Comparison of ENCODE assay signal across 15 cellular contexts in genomic region chr14:103206023-103206481, GRCh38.
DNase-seq lines count a peak whose midpoint lies in the region; ATAC-seq, FAIRE-seq and TF ChIP-seq lines count a peak whose summit lies in the region.
"Had no signal": no experiment of that assay in that cellular context is flagged by ENCODE, and none has a peak within 500 bp of the region (broad histone marks: within the 10 kb centered on the region; RNA-seq: fewer than 3 reads in every experiment).

No MANE protein-coding gene starts in this region.

- H3K27ac ChIP-seq in astrocyte (ENCODE audit: low read depth, low read length) (peak overlapping the region; percentile 56), left lung (peak overlapping the region; percentile 45 to 75), skeletal muscle tissue (ENCODE audit: low read depth, low read length) (peak overlapping the region; percentile 90), Karpas-422 (ENCODE audit: low read length) (no peak overlapping the region)
- H3K27ac ChIP-seq: BLaER1 treated with 17β-estradiol and CSF1 and Interleukin-3, amounts not matched to agents 10 nM and 100 nM had no signal

- peaks cover 12% of the 10 kb centered on the region for H3K9me3 ChIP-seq in astrocyte (ENCODE audit: insufficient read depth, low read depth, low read length)
- H3K9me3 ChIP-seq in left lung: peaks cover 0 to 37% of the 10 kb centered on the region in 2 donors
- H3K9me3 ChIP-seq in skeletal muscle tissue (ENCODE audit: control insufficient read depth in 3 of 3, low read length in 3 of 3): peaks cover 0 to 4% (median 0%) of the 10 kb centered on the region in 3 donors
- H3K9me3 ChIP-seq in Karpas-422 (ENCODE audit: low read length): peaks cover 33% of the 10 kb centered on the region

- TF ChIP-seq CTCF in astrocyte (IDR thresholded peaks at IDR 0.05; ENCODE audit: insufficient read depth, low read depth, low read length): no peak
- TF ChIP-seq CTCF in left lung (IDR thresholded peaks at IDR 0.05): no peak

- intact Hi-C loops in left lung (cut with DNase I): no loop called here

- H3K36me3 ChIP-seq in astrocyte (ENCODE audit: insufficient read depth, low read length) (no peaks in the 10 kb centered on the region), left lung (no peaks in the 10 kb centered on the region), skeletal muscle tissue (ENCODE audit: control insufficient read depth in 3 of 3, insufficient read depth in 3 of 3, low read length in 3 of 3) (no peaks in the 10 kb centered on the region), Karpas-422 (ENCODE audit: insufficient read depth, low read length) (no peaks in the 10 kb centered on the region; the same call in 1 of the 2 replicates)

- no peak overlapping the region for H3K4me3 Mint-ChIP-seq in astrocyte (ENCODE audit: unreplicated experiment)
- H3K4me3 Mint-ChIP-seq: activated T-cell treated with anti-CD3 and anti-CD28 coated beads, Interleukin-2, amount 50 U/mL, for 24 hours; IgD-negative memory B cell had no signal

- H3K27me3 ChIP-seq in astrocyte (ENCODE audit: insufficient read depth, low read length) (peaks cover 5% of the 10 kb centered on the region), left lung (peaks cover 7 to 50% of the 10 kb centered on the region in 2 donors), skeletal muscle tissue (ENCODE audit: control insufficient read depth in 3 of 3, insufficient read depth in 3 of 3, low read length in 3 of 3) (peaks cover 0 to 3% (median 0%) of the 10 kb centered on the region in 3 donors), Karpas-422 (ENCODE audit: low read length) (peaks cover 6% of the 10 kb centered on the region; the same call in 1 of the 2 replicates)
- H3K27me3 ChIP-seq: BLaER1 treated with 17β-estradiol and CSF1 and Interleukin-3, amounts not matched to agents 10 nM and 100 nM had no signal

- peaks cover 5% of the 10 kb centered on the region for H3K4me1 ChIP-seq in astrocyte (ENCODE audit: insufficient read depth, low read length)
- peaks cover 0 to 6% of the 10 kb centered on the region in 2 donors for H3K4me1 ChIP-seq in left lung
- peaks cover 6 to 11% (median 8%) of the 10 kb centered on the region in 3 donors for H3K4me1 ChIP-seq in skeletal muscle tissue (ENCODE audit: control insufficient read depth in 3 of 3, insufficient read depth in 3 of 3, low read length in 3 of 3)
- peaks cover 9% of the 10 kb centered on the region for H3K4me1 ChIP-seq in Karpas-422 (ENCODE audit: low read length)
- H3K4me1 ChIP-seq: BLaER1 treated with 17β-estradiol and CSF1 and Interleukin-3, amounts not matched to agents 10 nM and 100 nM had no signal

- H3K4me1 Mint-ChIP-seq in astrocyte (ENCODE audit: low read depth, unreplicated experiment): peaks cover 5% of the 10 kb centered on the region

- ATAC-seq in left lung: no peak
- ATAC-seq in HG03520 (IDR thresholded peaks at IDR 0.05; ENCODE audit: unreplicated experiment): no peak
- no peak for ATAC-seq in HG02981 (IDR thresholded peaks at IDR 0.05; ENCODE audit: unreplicated experiment)

- H3K9me2 ChIP-seq in Karpas-422 (replicated peaks; ENCODE audit: insufficient read depth, low read length): no peaks in the 10 kb centered on the region

- no peak for FAIRE-seq in astrocyte (lab: Jason Lieb, UNC)
- FAIRE-seq: bronchial epithelial cell had no signal

- H3K36me3 Mint-ChIP-seq in astrocyte (ENCODE audit: low read depth, unreplicated experiment): peaks cover 3% of the 10 kb centered on the region

- DNase-seq in EH (ENCODE audit: low read depth) (peak; percentile 24), astrocyte (ENCODE audit: low read depth) (peak; percentile 6), left lung (no peak), Karpas-422 (no peak), NCI-H345 (lab: John Stamatoyannopoulos, UW) (no peak)
- DNase-seq: activated T-cell treated with anti-CD3 and anti-CD28 coated beads, Interleukin-2, amount 50 U/mL, for 24 hours; foreskin melanocyte; GDM1; stimulated activated CD8-positive, alpha-beta memory T cell treated with anti-CD3 and anti-CD28 coated beads, Interleukin-4, amount 100 ng/mL, for 48 hours had no signal

- H3K27me3 Mint-ChIP-seq in astrocyte (ENCODE audit: low read depth, unreplicated experiment): peaks cover 20% of the 10 kb centered on the region

- H4K20me1 ChIP-seq in astrocyte (ENCODE audit: insufficient read depth, low read length): no peaks in the 10 kb centered on the region
- no peaks in the 10 kb centered on the region for H4K20me1 ChIP-seq in Karpas-422 (ENCODE audit: insufficient read depth, low read depth, low read length)
- H4K20me1 ChIP-seq: BLaER1 treated with 17β-estradiol and CSF1 and Interleukin-3, amounts not matched to agents 10 nM and 100 nM had no signal

- H3K79me2 ChIP-seq in astrocyte (ENCODE audit: insufficient read depth, low read length): no peaks in the 10 kb centered on the region
- no peaks in the 10 kb centered on the region for H3K79me2 ChIP-seq in Karpas-422 (ENCODE audit: low read length)

- H3K4me2 ChIP-seq in astrocyte (ENCODE audit: low read length) (peak overlapping the region; percentile 4), Karpas-422 (ENCODE audit: low read depth, low read length, poor library complexity, severe bottlenecking) (no peak overlapping the region)
- H3K4me2 ChIP-seq: BLaER1 treated with 17β-estradiol and CSF1 and Interleukin-3, amounts not matched to agents 10 nM and 100 nM had no signal

- peaks cover 17% of the 10 kb centered on the region for H3K9me3 Mint-ChIP-seq in astrocyte (ENCODE audit: unreplicated experiment)

- no peak overlapping the region for H3K4me3 ChIP-seq in astrocyte (ENCODE audit: insufficient read depth, low read depth, low read length)
- peak overlapping the region; percentile 5 to 30 for H3K4me3 ChIP-seq in left lung
- peak overlapping the region; percentile 7 to 64 (median 59) for H3K4me3 ChIP-seq in skeletal muscle tissue (ENCODE audit: low read length in 3 of 3)
- no peak overlapping the region for H3K4me3 ChIP-seq in Karpas-422 (ENCODE audit: low read length)
- H3K4me3 ChIP-seq: BLaER1 treated with 17β-estradiol and CSF1 and Interleukin-3, amounts not matched to agents 10 nM and 100 nM had no signal

- no peak overlapping the region for H2AFZ ChIP-seq in astrocyte (ENCODE audit: low read depth, low read length)
- H2AFZ ChIP-seq in Karpas-422 (ENCODE audit: low read length): no peak overlapping the region

- no peak overlapping the region for H3K9ac ChIP-seq in astrocyte (ENCODE audit: low read length)
- peak overlapping the region; percentile 67 to 77 (median 73) for H3K9ac ChIP-seq in skeletal muscle tissue (ENCODE audit: low read depth in 1 of 3, low read length in 3 of 3)
- H3K9ac ChIP-seq in Karpas-422 (ENCODE audit: low read length): no peak overlapping the region
- H3K9ac ChIP-seq: BLaER1 treated with 17β-estradiol and CSF1 and Interleukin-3, amounts not matched to agents 10 nM and 100 nM had no signal

- H3K27ac Mint-ChIP-seq in astrocyte (ENCODE audit: unreplicated experiment): no peak overlapping the region
- H3K27ac Mint-ChIP-seq: activated T-cell treated with anti-CD3 and anti-CD28 coated beads, Interleukin-2, amount 50 U/mL, for 24 hours; IgD-negative memory B cell had no signal

Comparison
In these comparisons a context has a peak if more than half of its experiments do, and no peak if none do; other contexts are left out.
1. DNase-seq: peak in EH (single experiment) and astrocyte (single experiment); none in left lung (0 of 2), Karpas-422 (single experiment) and NCI-H345 (single experiment).
2. H3K4me3 ChIP-seq: peak in left lung (2 of 2) and skeletal muscle tissue (3 of 3); none in astrocyte (single experiment) and Karpas-422 (single experiment).
3. H3K9ac ChIP-seq: peak in skeletal muscle tissue (3 of 3); none in astrocyte (single experiment) and Karpas-422 (single experiment).